1 cellular context compared by ENCODE assay signal in the genomic region with DNA sequence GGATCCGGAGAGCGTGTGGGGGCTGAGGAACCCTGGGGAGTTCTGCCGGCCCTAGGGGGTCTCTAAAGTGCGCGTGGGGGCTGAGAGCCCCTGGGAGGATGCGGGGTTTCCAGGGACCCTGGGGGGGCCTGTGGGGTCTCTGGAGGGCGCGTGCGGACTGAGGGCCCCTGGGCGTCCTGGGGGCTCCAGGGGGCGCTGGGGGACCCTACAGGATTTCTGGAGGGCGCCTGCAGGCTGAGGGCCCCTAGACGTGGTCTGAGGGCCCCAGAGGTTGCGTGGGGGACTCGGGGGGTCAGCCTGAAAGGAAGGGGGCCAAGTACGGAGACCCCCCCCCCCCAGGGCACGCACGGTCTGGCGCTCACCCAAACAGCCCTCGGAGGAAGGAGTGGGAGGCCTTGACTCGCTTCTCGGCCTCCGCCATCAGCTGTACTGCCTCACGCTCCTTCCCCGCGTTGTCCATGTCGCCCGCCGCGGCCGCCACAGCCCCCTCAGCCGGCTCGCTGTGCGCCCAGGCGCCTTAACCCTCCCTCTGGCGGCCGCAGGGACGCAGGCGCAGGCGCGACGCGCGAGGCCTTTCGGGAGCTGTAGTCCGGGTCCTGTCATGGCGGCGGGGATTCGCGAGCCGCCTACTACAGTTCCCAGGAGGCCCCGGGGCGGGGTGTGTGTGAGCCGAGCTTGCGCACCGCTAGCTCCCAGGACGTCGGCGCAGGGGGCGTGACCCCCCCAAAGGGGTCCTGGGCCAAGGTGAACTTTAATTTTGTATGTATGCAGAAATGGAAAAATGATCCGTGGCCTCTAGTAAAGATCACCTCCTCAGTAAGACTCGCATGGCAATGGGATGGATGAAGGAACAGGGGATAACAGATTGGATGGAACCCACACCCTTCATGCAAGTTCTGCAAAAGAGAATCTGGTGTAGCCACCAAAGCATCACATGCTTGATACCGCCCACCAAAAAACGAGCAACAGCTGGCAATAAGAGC.
A peak's percentile ranks its signal among the peaks of the same experiment; 100 is the strongest.
TF ChIP-seq lines count a peak whose summit lies in the region.

Gene NAPB, minus strand, starts transcription at position 546 of the 983 bp plus-strand sequence. Its CDS starts 86 bp downstream, at position 460.

TF ChIP-seq in HEK293, 187 proteins besides CTCF, POLR2A, EP300 and RAD21 (continued from another document and continues in another):
- TF ChIP-seq ZNF391 (tag by site-specific recombination; IDR thresholded peaks at IDR 0.05; ENCODE audit: borderline replicate concordance, low read depth) = peak; percentile 28; the same call in 1 of the 2 replicates
- peak; percentile 97 for TF ChIP-seq ZNF76 (tag by site-specific recombination; IDR thresholded peaks at IDR 0.05; ENCODE audit: borderline replicate concordance, low read depth)
- no peak for TF ChIP-seq SETDB1 (IDR thresholded peaks at IDR 0.05; ENCODE audit: insufficient read length, low read length)
- no peak for TF ChIP-seq ZNF169 (tag by site-specific recombination; IDR thresholded peaks at IDR 0.05)
- TF ChIP-seq ZNF138 (tag by site-specific recombination; IDR thresholded peaks at IDR 0.05; ENCODE audit: borderline replicate concordance) = no peak
- TF ChIP-seq ZNF433 (tag by site-specific recombination; IDR thresholded peaks at IDR 0.05; ENCODE audit: low read depth) = no peak
- no peak for TF ChIP-seq TCF7L2 (IDR thresholded peaks at IDR 0.05; ENCODE audit: borderline replicate concordance, low read depth, low read length)
- no peak for TF ChIP-seq SCRT2 (tag by site-specific recombination; IDR thresholded peaks at IDR 0.05)
- no peak for TF ChIP-seq ZNF133 (tag by site-specific recombination; IDR thresholded peaks at IDR 0.05)
- TF ChIP-seq ZBTB7A (tag by site-specific recombination; IDR thresholded peaks at IDR 0.05; ENCODE audit: low read depth) = 0 out of 2 replicates have a peak, but pooled peaks have one; percentile 41
- TF ChIP-seq PATZ1 (tag by site-specific recombination; IDR thresholded peaks at IDR 0.05) = peak; percentile 73
- TF ChIP-seq ZNF157 (tag by site-specific recombination; IDR thresholded peaks at IDR 0.05) = no peak
- TF ChIP-seq, protein P1, sequence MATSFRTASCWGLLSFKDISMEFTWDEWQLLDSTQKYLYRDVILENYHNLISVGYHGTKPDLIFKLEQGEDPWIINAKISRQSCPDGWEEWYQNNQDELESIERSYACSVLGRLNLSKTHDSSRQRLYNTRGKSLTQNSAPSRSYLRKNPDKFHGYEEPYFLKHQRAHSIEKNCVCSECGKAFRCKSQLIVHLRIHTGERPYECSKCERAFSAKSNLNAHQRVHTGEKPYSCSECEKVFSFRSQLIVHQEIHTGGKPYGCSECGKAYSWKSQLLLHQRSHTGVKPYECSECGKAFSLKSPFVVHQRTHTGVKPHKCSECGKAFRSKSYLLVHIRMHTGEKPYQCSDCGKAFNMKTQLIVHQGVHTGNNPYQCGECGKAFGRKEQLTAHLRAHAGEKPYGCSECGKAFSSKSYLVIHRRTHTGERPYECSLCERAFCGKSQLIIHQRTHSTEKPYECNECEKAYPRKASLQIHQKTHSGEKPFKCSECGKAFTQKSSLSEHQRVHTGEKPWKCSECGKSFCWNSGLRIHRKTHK (tag by site-specific recombination; IDR thresholded peaks at IDR 0.05) = no peak
- TF ChIP-seq KLF17 (tag by site-specific recombination; IDR thresholded peaks at IDR 0.05) = peak; percentile 46; the same call in 1 of the 2 replicates
- TF ChIP-seq ZNF404 (tag by site-specific recombination; IDR thresholded peaks at IDR 0.05) = no peak
- TF ChIP-seq, protein P2, sequence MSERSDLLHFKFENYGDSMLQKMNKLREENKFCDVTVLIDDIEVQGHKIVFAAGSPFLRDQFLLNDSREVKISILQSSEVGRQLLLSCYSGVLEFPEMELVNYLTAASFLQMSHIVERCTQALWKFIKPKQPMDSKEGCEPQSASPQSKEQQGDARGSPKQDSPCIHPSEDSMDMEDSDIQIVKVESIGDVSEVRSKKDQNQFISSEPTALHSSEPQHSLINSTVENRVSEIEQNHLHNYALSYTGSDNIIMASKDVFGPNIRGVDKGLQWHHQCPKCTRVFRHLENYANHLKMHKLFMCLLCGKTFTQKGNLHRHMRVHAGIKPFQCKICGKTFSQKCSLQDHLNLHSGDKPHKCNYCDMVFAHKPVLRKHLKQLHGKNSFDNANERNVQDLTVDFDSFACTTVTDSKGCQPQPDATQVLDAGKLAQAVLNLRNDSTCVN (tag by site-specific recombination; optimal IDR thresholded peaks at IDR 0.05) = peak; percentile 71
- TF ChIP-seq ZNF629 (tag by site-specific recombination; IDR thresholded peaks at IDR 0.05) = no peak; the same call in none of the 2 replicates
- TF ChIP-seq PRDM6 (tag by site-specific recombination; IDR thresholded peaks at IDR 0.05) = no peak
- no peak for TF ChIP-seq ZNF473 (tag by site-specific recombination; IDR thresholded peaks at IDR 0.05)
- no peak for TF ChIP-seq ZNF510 (tag by site-specific recombination; IDR thresholded peaks at IDR 0.05; ENCODE audit: insufficient replicate concordance)
- TF ChIP-seq SCRT1 (tag by site-specific recombination; IDR thresholded peaks at IDR 0.05; ENCODE audit: borderline replicate concordance) = no peak
- no peak for TF ChIP-seq ZNF266 (tag by site-specific recombination; IDR thresholded peaks at IDR 0.05; ENCODE audit: low read depth)
- TF ChIP-seq ZNF677 (tag by site-specific recombination; IDR thresholded peaks at IDR 0.05) = no peak
- no peak for TF ChIP-seq ZNF549 (tag by site-specific recombination; IDR thresholded peaks at IDR 0.05)
- peak; percentile 75 for TF ChIP-seq KLF10 (tag by site-specific recombination; IDR thresholded peaks at IDR 0.05)
- no peak for TF ChIP-seq ZFP3 (tag by site-specific recombination; IDR thresholded peaks at IDR 0.05; ENCODE audit: low read depth)
- no peak for TF ChIP-seq IKZF3 (tag by site-specific recombination; IDR thresholded peaks at IDR 0.05)
- peak; percentile 42; the same call in 1 of the 2 replicates for TF ChIP-seq EGR2 (tag by site-specific recombination; IDR thresholded peaks at IDR 0.05; ENCODE audit: low read depth)
- no peak for TF ChIP-seq ZNF548 (tag by site-specific recombination; IDR thresholded peaks at IDR 0.05)
- TF ChIP-seq, protein P3, sequence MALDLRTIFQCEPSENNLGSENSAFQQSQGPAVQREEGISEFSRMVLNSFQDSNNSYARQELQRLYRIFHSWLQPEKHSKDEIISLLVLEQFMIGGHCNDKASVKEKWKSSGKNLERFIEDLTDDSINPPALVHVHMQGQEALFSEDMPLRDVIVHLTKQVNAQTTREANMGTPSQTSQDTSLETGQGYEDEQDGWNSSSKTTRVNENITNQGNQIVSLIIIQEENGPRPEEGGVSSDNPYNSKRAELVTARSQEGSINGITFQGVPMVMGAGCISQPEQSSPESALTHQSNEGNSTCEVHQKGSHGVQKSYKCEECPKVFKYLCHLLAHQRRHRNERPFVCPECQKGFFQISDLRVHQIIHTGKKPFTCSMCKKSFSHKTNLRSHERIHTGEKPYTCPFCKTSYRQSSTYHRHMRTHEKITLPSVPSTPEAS (tag by site-specific recombination; IDR thresholded peaks at IDR 0.05) = no peak
- peak; percentile 33 for TF ChIP-seq SP2 (tag by site-specific recombination; IDR thresholded peaks at IDR 0.05)
- TF ChIP-seq ZNF654 (tag by site-specific recombination; IDR thresholded peaks at IDR 0.05; ENCODE audit: low read depth) = no peak
- no peak for TF ChIP-seq ZNF639 (tag by site-specific recombination; IDR thresholded peaks at IDR 0.05)
- no peak for TF ChIP-seq HOXD13 (CRISPR knock-in tag; IDR thresholded peaks at IDR 0.05; ENCODE audit: borderline replicate concordance)
- TF ChIP-seq GLI4 (tag by site-specific recombination; IDR thresholded peaks at IDR 0.05) = no peak
- TF ChIP-seq ZNF280D (tag by site-specific recombination; IDR thresholded peaks at IDR 0.05) = no peak
- 0 out of 2 replicates have a peak, but pooled peaks have one; percentile 30 for TF ChIP-seq ZFP69B (tag by site-specific recombination; IDR thresholded peaks at IDR 0.05)
- no peak for TF ChIP-seq ZNF292 (tag by site-specific recombination; IDR thresholded peaks at IDR 0.05; ENCODE audit: borderline replicate concordance, low read depth)
- TF ChIP-seq ZNF701 (tag by site-specific recombination; IDR thresholded peaks at IDR 0.05) = no peak
- TF ChIP-seq ZNF560 (tag by site-specific recombination; IDR thresholded peaks at IDR 0.05; ENCODE audit: borderline replicate concordance) = no peak
- TF ChIP-seq ZNF23 (tag by site-specific recombination; IDR thresholded peaks at IDR 0.05; ENCODE audit: borderline replicate concordance) = no peak
- no peak for TF ChIP-seq ZNF558 (tag by site-specific recombination; IDR thresholded peaks at IDR 0.05)
- TF ChIP-seq ZSCAN18 (tag by site-specific recombination; IDR thresholded peaks at IDR 0.05) = no peak
- TF ChIP-seq ZNF514 (tag by site-specific recombination; IDR thresholded peaks at IDR 0.05) = no peak
- TF ChIP-seq FEZF1 (tag by site-specific recombination; IDR thresholded peaks at IDR 0.05) = no peak
- no peak for TF ChIP-seq OVOL3 (tag by site-specific recombination; IDR thresholded peaks at IDR 0.05)
- peak; percentile 92 for TF ChIP-seq GLIS2 (tag by site-specific recombination; IDR thresholded peaks at IDR 0.05)
- TF ChIP-seq ZNF416 (tag by site-specific recombination; IDR thresholded peaks at IDR 0.05) = no peak
- TF ChIP-seq KLF1 (tag by site-specific recombination; IDR thresholded peaks at IDR 0.05) = no peak
